Comparison of ENCODE assay signal across 25 cellular contexts in genomic region chr20:62812181-62812906, GRCh38. TPM values are rescaled to one million over a fixed set of nuclear protein-coding genes. Genes with fewer than 3 reads are reported as not detected.
"Had no signal": no experiment of that assay in that cellular context is flagged by ENCODE, and none has a peak within 500 bp of the region (broad histone marks: within the 10 kb centered on the region; RNA-seq: fewer than 3 reads in every experiment).

No MANE protein-coding gene starts in this region.

- H3K27ac Mint-ChIP-seq: activated naive CD4-positive, alpha-beta T cell treated with anti-CD3 and anti-CD28 coated beads for 36 hours; activated naive CD8-positive, alpha-beta T cell treated with anti-CD3 and anti-CD28 coated beads, Interleukin-2, amount 10 ng/mL, durations not matched to agents 7 days and 5 days; dendritic cell treated with granulocyte-macrophage colony-stimulating factor and Interleukin-4, amounts not matched to agents 40 ng/mL and 50 ng/mL, for 4 days; endodermal cell had no signal

- ATAC-seq: activated CD4-positive, CD25-positive, alpha-beta regulatory T cell treated with anti-CD3 and anti-CD28 coated beads, Interleukin-2, amount 50 U/mL, for 24 hours; esophagus mucosa; left cardiac atrium; left ventricle myocardium superior had no signal

- H3K4me3 Mint-ChIP-seq: activated naive CD4-positive, alpha-beta T cell treated with anti-CD3 and anti-CD28 coated beads for 36 hours; activated naive CD8-positive, alpha-beta T cell treated with anti-CD3 and anti-CD28 coated beads, Interleukin-2, amount 10 ng/mL, durations not matched to agents 7 days and 5 days; endodermal cell had no signal

- DNase-seq: activated CD4-positive, alpha-beta T cell treated with anti-CD3 and anti-CD28 coated beads for 48 hours; activated CD4-positive, alpha-beta T cell treated with anti-CD3 and anti-CD28 coated beads, Interleukin-2, amount 50 U/mL, for 48 hours; activated CD8-positive, alpha-beta memory T cell treated with anti-CD3 and anti-CD28 coated beads for 24 hours; activated effector memory CD4-positive, alpha-beta T cell treated with Interleukin-2 at 50 U/mL for 16 hours; activated naive CD4-positive, alpha-beta T cell treated with anti-CD3 and anti-CD28 coated beads for 36 hours; activated naive CD8-positive, alpha-beta T cell treated with anti-CD3 and anti-CD28 coated beads, Interleukin-2, amount 10 ng/mL, durations not matched to agents 7 days and 5 days; caudate nucleus; endodermal cell; foreskin fibroblast; head of caudate nucleus; hippocampal formation; left cardiac atrium; left ventricle myocardium superior; occipital lobe; stimulated activated CD4-positive, alpha-beta T cell treated with anti-CD3 and anti-CD28 coated beads, Interleukin-15, amount 100 ng/mL, for 24 hours; stimulated activated CD4-positive, alpha-beta T cell treated with anti-CD3 and anti-CD28 coated beads, Interleukin-2, amount 100 ng/mL, for 24 hours; stimulated activated naive CD4-positive, alpha-beta T cell; tibial artery; WERI-Rb-1 had no signal

- H3K9me3 Mint-ChIP-seq: activated naive CD4-positive, alpha-beta T cell treated with anti-CD3 and anti-CD28 coated beads for 36 hours; activated naive CD8-positive, alpha-beta T cell treated with anti-CD3 and anti-CD28 coated beads, Interleukin-2, amount 10 ng/mL, durations not matched to agents 7 days and 5 days; dendritic cell treated with granulocyte-macrophage colony-stimulating factor and Interleukin-4, amounts not matched to agents 40 ng/mL and 50 ng/mL, for 4 days; endodermal cell had no signal

- FAIRE-seq: keratinocyte had no signal

- H3K4me3 ChIP-seq: right atrium auricular region, suprapubic skin, tibial artery had no signal

- H3K27ac ChIP-seq: right atrium auricular region, suprapubic skin, tibial artery, WERI-Rb-1 had no signal

- H3K9me3 ChIP-seq: right atrium auricular region, suprapubic skin, tibial artery had no signal

RNA-seq across cellular contexts. Expression of gene COL9A3, which starts 4.5 kb away (rescaled TPM):
- total RNA-seq: activated naive CD4-positive, alpha-beta T cell treated with anti-CD3 and anti-CD28 coated beads for 36 hours had no signal
